ENCODE assay signal across 21 cellular contexts in the genomic region with DNA sequence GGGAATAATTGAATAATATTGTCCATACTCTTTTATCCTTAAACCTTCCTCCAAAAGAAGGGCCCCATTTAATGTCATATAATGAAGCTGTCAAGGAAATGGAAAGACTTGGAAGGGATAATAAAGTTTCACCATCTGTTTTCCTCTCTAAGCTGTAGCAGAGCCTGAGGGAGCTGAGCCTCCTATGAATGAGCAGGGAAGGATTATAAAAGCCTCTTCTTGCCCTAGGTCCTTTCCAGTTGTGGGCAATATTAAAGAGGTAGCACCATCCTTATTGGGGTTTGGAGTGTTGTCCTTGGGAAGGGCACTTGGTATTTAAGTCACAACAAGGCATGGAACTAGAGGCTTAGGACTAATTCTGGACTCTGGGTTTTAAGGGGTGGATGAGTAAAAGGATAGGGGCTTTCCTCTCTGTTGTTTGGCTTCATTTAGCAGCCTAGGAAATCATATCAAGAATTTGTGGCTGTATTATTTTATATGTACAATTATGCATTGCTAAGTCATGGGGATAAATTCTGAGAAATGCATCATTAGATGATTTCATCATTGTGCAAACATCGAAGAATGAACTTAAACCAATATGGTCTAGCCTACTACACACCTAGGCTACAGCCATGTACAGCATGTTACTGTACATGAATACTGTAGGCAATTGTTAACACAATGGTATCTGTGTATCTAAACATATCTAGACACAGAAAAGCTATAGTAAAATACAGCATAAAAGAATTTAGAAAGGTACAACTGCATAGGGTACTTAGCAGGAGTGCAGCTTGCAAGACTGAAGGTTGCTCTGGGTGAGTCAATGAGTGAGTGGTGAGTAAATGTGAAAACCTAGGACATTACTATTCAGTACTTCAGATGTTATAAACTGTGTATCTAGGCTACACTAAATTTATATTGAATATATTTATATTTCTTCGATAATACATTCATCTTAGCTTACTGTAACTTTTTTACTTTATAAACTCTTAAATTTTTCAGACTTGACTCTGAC.
"Had no signal": no experiment of that assay in that cellular context is flagged by ENCODE, and none has a peak within 500 bp of the region (broad histone marks: within the 10 kb centered on the region; RNA-seq: fewer than 3 reads in every experiment).

No MANE protein-coding gene starts in this region.

- H3K36me3 ChIP-seq: breast epithelium, colonic mucosa, gastroesophageal sphincter, upper lobe of left lung had no signal

- H3K4me1 ChIP-seq: breast epithelium, colonic mucosa, gastroesophageal sphincter, upper lobe of left lung had no signal

- H3K4me3 Mint-ChIP-seq: activated CD4-positive, alpha-beta T cell treated with anti-CD3 and anti-CD28 coated beads for 36 hours; activated naive CD4-positive, alpha-beta T cell treated with anti-CD3 and anti-CD28 coated beads, Interleukin-2, amount 50 U/mL, for 24 hours; natural killer cell; T-cell; T-helper 2 cell treated with Interferon-gamma antibody and Interleukin-4, amounts not matched to agents 5 μg/mL and 100 μg/mL, for 36 hours had no signal

- H3K27me3 ChIP-seq: breast epithelium, colonic mucosa, gastroesophageal sphincter, upper lobe of left lung had no signal

- H3K9me3 ChIP-seq: breast epithelium, colonic mucosa, gastroesophageal sphincter, upper lobe of left lung had no signal

- H3K27ac ChIP-seq: breast epithelium, colonic mucosa, epithelial cell of prostate, gastroesophageal sphincter, upper lobe of left lung had no signal

- H3K27ac Mint-ChIP-seq: activated CD4-positive, alpha-beta T cell treated with anti-CD3 and anti-CD28 coated beads for 36 hours; activated naive CD4-positive, alpha-beta T cell treated with anti-CD3 and anti-CD28 coated beads, Interleukin-2, amount 50 U/mL, for 24 hours; natural killer cell; progenitor cell of endocrine pancreas; T-cell; T-helper 2 cell treated with Interferon-gamma antibody and Interleukin-4, amounts not matched to agents 5 μg/mL and 100 μg/mL, for 36 hours had no signal

- H3K36me3 Mint-ChIP-seq: activated naive CD4-positive, alpha-beta T cell treated with anti-CD3 and anti-CD28 coated beads, Interleukin-2, amount 50 U/mL, for 24 hours; natural killer cell; T-cell had no signal

- H3K4me3 ChIP-seq: breast epithelium, colonic mucosa, gastroesophageal sphincter, upper lobe of left lung had no signal

- FAIRE-seq: TTC549 had no signal

- H3K9me3 Mint-ChIP-seq: activated naive CD4-positive, alpha-beta T cell treated with anti-CD3 and anti-CD28 coated beads, Interleukin-2, amount 50 U/mL, for 24 hours; natural killer cell; T-cell; T-helper 2 cell treated with Interferon-gamma antibody and Interleukin-4, amounts not matched to agents 5 μg/mL and 100 μg/mL, for 36 hours had no signal

- H3K27me3 Mint-ChIP-seq: activated CD4-positive, alpha-beta T cell treated with anti-CD3 and anti-CD28 coated beads for 36 hours; activated naive CD4-positive, alpha-beta T cell treated with anti-CD3 and anti-CD28 coated beads, Interleukin-2, amount 50 U/mL, for 24 hours; progenitor cell of endocrine pancreas; T-cell had no signal

- ATAC-seq: activated CD4-positive, alpha-beta T cell treated with anti-CD3 and anti-CD28 coated beads for 36 hours; gastroesophageal sphincter; left cardiac atrium; natural killer cell; T-cell had no signal

- DNase-seq: activated CD4-positive, alpha-beta T cell treated with anti-CD3 and anti-CD28 coated beads for 36 hours; activated CD4-positive, alpha-beta T cell treated with anti-CD3 and anti-CD28 coated beads, Interleukin-2, amount 50 U/mL, for 4 hours; activated gamma-delta T cell; colonic mucosa; head of caudate nucleus; hypothalamus; left cardiac atrium; midbrain; natural killer cell; stimulated activated CD4-positive, alpha-beta T cell treated with anti-CD3 and anti-CD28 coated beads, Interleukin-2, amount 100 ng/mL, for 48 hours; stimulated activated CD8-positive, alpha-beta memory T cell treated with anti-CD3 and anti-CD28 coated beads, Interleukin-4, amount 100 ng/mL, for 48 hours; stimulated activated naive CD4-positive, alpha-beta T cell; T-cell; upper lobe of left lung had no signal
